9 cellular contexts compared by ENCODE assay signal in the genomic region with DNA sequence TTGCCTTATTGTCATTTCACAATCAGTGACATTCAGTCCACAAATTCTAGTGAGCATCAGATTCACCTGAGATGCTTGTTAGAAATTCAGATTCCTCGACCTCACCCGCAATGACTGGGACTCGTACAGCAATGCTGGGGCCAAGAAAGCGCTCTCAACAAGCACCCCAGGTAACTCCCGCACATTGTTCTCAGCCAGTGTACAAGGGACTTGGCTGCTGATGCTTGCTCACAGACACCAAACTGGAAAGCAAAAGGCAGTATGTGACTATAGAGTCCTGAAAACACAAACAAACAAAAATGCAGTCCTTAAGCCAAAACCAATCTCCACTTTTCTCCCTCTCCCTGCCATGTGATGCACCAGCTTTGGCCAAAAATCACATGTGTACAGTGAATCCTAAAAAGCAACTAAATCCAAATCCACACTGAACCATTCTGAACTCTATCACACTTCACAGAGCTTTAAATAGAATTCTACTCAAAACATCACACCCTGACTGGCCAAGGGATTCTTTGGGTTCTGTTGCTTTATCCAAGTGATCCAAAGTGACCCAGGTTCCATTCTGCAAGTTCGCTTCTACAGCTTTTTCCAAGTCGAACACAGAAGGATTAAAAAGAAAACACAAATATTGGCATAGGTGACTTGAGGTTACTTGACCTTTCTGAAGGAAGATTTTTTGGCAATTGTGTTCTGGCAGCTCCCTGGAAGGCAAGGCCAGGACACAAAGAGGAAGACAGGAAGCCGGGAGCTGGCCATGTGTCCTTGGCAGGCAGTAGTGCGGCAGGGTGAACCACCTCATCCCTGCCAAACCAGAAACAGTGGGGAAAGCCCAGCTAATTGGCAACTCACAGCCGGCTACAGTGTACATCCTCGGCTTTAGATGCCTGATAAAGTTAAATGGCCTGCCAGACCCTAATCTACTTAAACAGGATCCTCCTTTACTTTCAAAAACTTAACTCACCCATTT.
DNase-seq lines count a peak whose midpoint lies in the region; ATAC-seq and TF ChIP-seq lines count a peak whose summit lies in the region.
"Had no signal": no experiment of that assay in that cellular context is flagged by ENCODE, and none has a peak within 500 bp of the region (broad histone marks: within the 10 kb centered on the region; RNA-seq: fewer than 3 reads in every experiment).

No MANE protein-coding gene starts in this region.

- TF ChIP-seq POLR2A in upper lobe of left lung (IDR thresholded peaks at IDR 0.05): no peak

- TF ChIP-seq EP300 in upper lobe of left lung (IDR thresholded peaks at IDR 0.05): no peak

- H3K9me3 ChIP-seq in lung (ENCODE audit: control insufficient read depth in 2 of 2, insufficient read depth in 1 of 2, low read length in 1 of 2) (no peaks in the 10 kb centered on the region), upper lobe of left lung (no peaks in the 10 kb centered on the region)

- no peak for ATAC-seq in lung (ENCODE audit: insufficient read depth, low FRiP score)
- ATAC-seq in upper lobe of left lung (ENCODE audit: low FRiP score in 2 of 2): peak in 1 of 2 donors; percentile 81

- TF ChIP-seq CTCF in dorsolateral prefrontal cortex (IDR thresholded peaks at IDR 0.05 in 54 of 56, conservative IDR thresholded peaks at IDR 0.05 in 2 of 56; ENCODE audit: low read depth in 1 of 56, partially characterized antibody in 56 of 56): no peak
- TF ChIP-seq CTCF in lung (IDR thresholded peaks at IDR 0.05; ENCODE audit: control extremely low read depth, extremely low read depth): no peak
- TF ChIP-seq CTCF in upper lobe of left lung (IDR thresholded peaks at IDR 0.05): no peak
- no peak for TF ChIP-seq CTCF in GM20000 (IDR thresholded peaks at IDR 0.05; ENCODE audit: extremely low read depth, missing control alignments)

- WGBS in lung, 2 donors: 54 to 63% methylated on average over 11 of the region's 11 CpGs
- WGBS in upper lobe of left lung, 2 donors: 53 to 61% methylated on average over 11 of the region's 11 CpGs

- intact Hi-C loops in dorsolateral prefrontal cortex (cut with DNase I): no loop called here

- DNase-seq in RPMI7951 (ENCODE audit: low read depth): peak; percentile 8
- DNase-seq in dorsolateral prefrontal cortex: peak in 6 of 10 donors; percentile 25 to 92 (median 42)
- DNase-seq in lung (ENCODE audit: low spot score): no peak
- peak in 1 of 2 donors; percentile 41 for DNase-seq in upper lobe of left lung
- no peak for DNase-seq in GM20000 (ENCODE audit: low spot score)
- no peak for DNase-seq in AML-193 (lab: John Stamatoyannopoulos, UW)
- no peak for DNase-seq in NCI-H2107 (lab: John Stamatoyannopoulos, UW)
- DNase-seq: foreskin melanocyte, NCI-H510A had no signal

- H3K4me1 ChIP-seq in lung (ENCODE audit: control insufficient read depth in 2 of 2, insufficient read depth in 2 of 2, low read length in 2 of 2): peaks cover 8 to 54% of the 10 kb centered on the region in 2 donors
- H3K4me1 ChIP-seq in upper lobe of left lung: peaks cover 19 to 31% (median 24%) of the 10 kb centered on the region in 4 donors

- H3K36me3 ChIP-seq in lung (ENCODE audit: control insufficient read depth in 2 of 2, insufficient read depth in 2 of 2, low read length in 2 of 2) (no peaks in the 10 kb centered on the region), upper lobe of left lung (no peaks in the 10 kb centered on the region)

- H3K27me3 ChIP-seq in dorsolateral prefrontal cortex (no peaks in the 10 kb centered on the region), lung (ENCODE audit: control insufficient read depth, insufficient read depth) (no peaks in the 10 kb centered on the region), upper lobe of left lung (no peaks in the 10 kb centered on the region)

- no peak overlapping the region for H3K4me3 ChIP-seq in dorsolateral prefrontal cortex
- H3K4me3 ChIP-seq in lung: no peak overlapping the region
- no peak overlapping the region for H3K4me3 ChIP-seq in upper lobe of left lung

- H3K27ac ChIP-seq in dorsolateral prefrontal cortex (peak overlapping the region in 8 of 59 donors; percentile 3 to 59 (median 15)), lung (ENCODE audit: low read depth in 1 of 2, low read length in 1 of 2) (peak overlapping the region; percentile 75 to 90), upper lobe of left lung (peak overlapping the region; percentile 2 to 54 (median 46))

Comparison
In these comparisons a context has a peak if more than half of its experiments do, and no peak if none do; other contexts are left out.
1. DNase-seq: peak in RPMI7951 (single experiment) and dorsolateral prefrontal cortex (6 of 10); none in lung (single experiment), GM20000 (single experiment), AML-193 (0 of 2) and NCI-H2107 (single experiment).